Comparison of ENCODE assay signal across 37 cellular contexts in the genomic region with DNA sequence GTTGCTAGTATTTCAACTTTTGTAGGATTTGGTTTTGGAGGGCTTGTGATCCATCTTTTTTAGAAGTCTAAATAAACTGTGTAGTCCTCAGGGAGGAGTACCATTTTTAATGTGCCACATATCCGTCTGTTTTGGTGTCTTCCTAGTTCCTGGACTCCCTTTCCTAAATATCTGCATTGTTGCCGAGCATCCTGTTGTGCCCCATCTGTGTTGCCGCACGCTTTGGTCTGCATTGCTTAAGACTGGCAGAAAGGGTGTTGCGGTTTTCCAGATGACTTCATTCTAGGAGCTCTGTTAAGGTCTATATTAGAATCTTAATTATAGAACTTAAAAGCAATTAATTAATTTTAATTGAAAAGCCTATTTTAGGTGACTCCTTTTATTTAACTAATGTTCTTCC.
"Had no signal": no experiment of that assay in that cellular context is flagged by ENCODE, and none has a peak within 500 bp of the region (broad histone marks: within the 10 kb centered on the region; RNA-seq: fewer than 3 reads in every experiment).

No MANE protein-coding gene starts in this region.

- H3K4me3 Mint-ChIP-seq: activated CD4-positive, alpha-beta memory T cell treated with anti-CD3 and anti-CD28 coated beads, Interleukin-2, amount 10 ng/mL, durations not matched to agents 7 days and 5 days; activated CD4-positive, alpha-beta T cell treated with anti-CD3 and anti-CD28 coated beads, Interleukin-2, amount 10 ng/mL, durations not matched to agents 7 days and 5 days; activated T-cell treated with anti-CD3 and anti-CD28 coated beads, Interleukin-2, amount 50 U/mL, for 24 hours; activated T-helper 17 cell treated with anti-CD3 and anti-CD28 coated beads, Interleukin-2, amount 50 U/mL, for 72 hours; immature natural killer cell; neural crest cell; stimulated activated naive B cell treated with anti-CD40 and anti-IgM and Interleukin-4, amounts not matched to agents 10 μg/mL and 1 μg/mL and 100 μg/mL, for 72 hours; T-helper 1 cell treated with Interleukin-12 subunit alpha and Interleukin-12 subunit beta and Interleukin-4 antibody, amounts not matched to agents 30 μg/mL and 1 μg/mL, for 36 hours had no signal

- H3K9me3 ChIP-seq: body of pancreas, heart left ventricle, right atrium auricular region, stomach, thyroid gland, upper lobe of left lung, vagina had no signal

- H3K27me3 ChIP-seq: adrenal gland, body of pancreas, dorsolateral prefrontal cortex, heart left ventricle, right atrium auricular region, stomach, thyroid gland, upper lobe of left lung, vagina had no signal

- ATAC-seq: activated CD4-positive, CD25-positive, alpha-beta regulatory T cell treated with anti-CD3 and anti-CD28 coated beads, Interleukin-2, amount 50 U/mL, for 24 hours; activated T-helper 17 cell treated with anti-CD3 and anti-CD28 coated beads, Interleukin-2, amount 50 U/mL, for 72 hours; body of pancreas; effector memory CD8-positive, alpha-beta T cell; heart left ventricle; left colon; naive thymus-derived CD4-positive, alpha-beta T cell; stimulated activated naive B cell treated with anti-CD40 and anti-IgM and Interleukin-4, amounts not matched to agents 10 μg/mL and 1 μg/mL and 100 μg/mL, for 72 hours had no signal

- H3K27ac ChIP-seq: adrenal gland, coronary artery, dorsolateral prefrontal cortex, heart left ventricle, right atrium auricular region, stomach, thyroid gland, upper lobe of left lung, vagina, WERI-Rb-1 had no signal

- H3K4me1 ChIP-seq: thyroid gland had no signal

- DNase-seq: activated CD4-positive, alpha-beta memory T cell treated with anti-CD3 and anti-CD28 coated beads, Interleukin-2, amount 10 ng/mL, durations not matched to agents 7 days and 5 days; activated CD4-positive, alpha-beta T cell treated with anti-CD3 and anti-CD28 coated beads, Interleukin-2, amount 10 ng/mL, durations not matched to agents 7 days and 5 days; activated CD8-positive, alpha-beta memory T cell treated with anti-CD3 and anti-CD28 coated beads, Interleukin-2, amount 50 U/mL, for 48 hours; activated gamma-delta T cell treated with Interleukin-2 at 50 U/mL for 16 hours; activated T-cell treated with anti-CD3 and anti-CD28 coated beads, Interleukin-2, amount 50 U/mL, for 24 hours; adrenal gland; aorta; body of pancreas; effector memory CD8-positive, alpha-beta T cell; foreskin fibroblast; heart left ventricle; hypothalamus; immature natural killer cell; kidney; left colon; mammary epithelial cell; midbrain; naive thymus-derived CD4-positive, alpha-beta T cell; occipital lobe; stimulated activated CD4-positive, alpha-beta T cell treated with anti-CD3 and anti-CD28 coated beads, Interleukin-1b, Interleukin-23, amount 100 ng/mL, for 48 hours; stimulated activated CD4-positive, alpha-beta T cell treated with anti-CD3 and anti-CD28 coated beads, Interleukin-4, amount 100 ng/mL, for 4 hours; stimulated activated naive B cell treated with anti-CD40 and anti-IgM and Interleukin-4, amounts not matched to agents 10 μg/mL and 1 μg/mL and 100 μg/mL, for 72 hours; stomach; T1000; thyroid gland; upper lobe of left lung; WERI-Rb-1 had no signal

- H3K9me3 Mint-ChIP-seq: activated CD4-positive, alpha-beta memory T cell treated with anti-CD3 and anti-CD28 coated beads, Interleukin-2, amount 10 ng/mL, durations not matched to agents 7 days and 5 days; activated CD4-positive, alpha-beta T cell treated with anti-CD3 and anti-CD28 coated beads, Interleukin-2, amount 10 ng/mL, durations not matched to agents 7 days and 5 days; activated naive CD4-positive, alpha-beta T cell treated with anti-CD3 and anti-CD28 coated beads, Interleukin-2, amount 50 U/mL, for 72 hours; activated T-cell treated with anti-CD3 and anti-CD28 coated beads, Interleukin-2, amount 50 U/mL, for 24 hours; activated T-helper 17 cell treated with anti-CD3 and anti-CD28 coated beads, Interleukin-2, amount 50 U/mL, for 72 hours; effector memory CD8-positive, alpha-beta T cell; immature natural killer cell; naive thymus-derived CD4-positive, alpha-beta T cell; stimulated activated naive B cell treated with anti-CD40 and anti-IgM and Interleukin-4, amounts not matched to agents 10 μg/mL and 1 μg/mL and 100 μg/mL, for 72 hours had no signal

- H3K27me3 Mint-ChIP-seq: activated CD4-positive, alpha-beta memory T cell treated with anti-CD3 and anti-CD28 coated beads, Interleukin-2, amount 10 ng/mL, durations not matched to agents 7 days and 5 days; activated CD4-positive, alpha-beta T cell treated with anti-CD3 and anti-CD28 coated beads, Interleukin-2, amount 10 ng/mL, durations not matched to agents 7 days and 5 days; activated T-cell treated with anti-CD3 and anti-CD28 coated beads, Interleukin-2, amount 50 U/mL, for 24 hours; activated T-helper 17 cell treated with anti-CD3 and anti-CD28 coated beads, Interleukin-2, amount 50 U/mL, for 72 hours; effector memory CD8-positive, alpha-beta T cell; naive thymus-derived CD4-positive, alpha-beta T cell; stimulated activated naive B cell treated with anti-CD40 and anti-IgM and Interleukin-4, amounts not matched to agents 10 μg/mL and 1 μg/mL and 100 μg/mL, for 72 hours had no signal

- H3K4me3 ChIP-seq: adrenal gland, body of pancreas, coronary artery, dorsolateral prefrontal cortex, heart left ventricle, right atrium auricular region, smooth muscle cell, stomach, thyroid gland, upper lobe of left lung, vagina had no signal

- H3K36me3 ChIP-seq: adrenal gland, right atrium auricular region, thyroid gland, upper lobe of left lung, vagina had no signal

- H3K4me2 ChIP-seq: smooth muscle cell had no signal

- H3K27ac Mint-ChIP-seq: activated CD4-positive, alpha-beta memory T cell treated with anti-CD3 and anti-CD28 coated beads, Interleukin-2, amount 10 ng/mL, durations not matched to agents 7 days and 5 days; activated CD4-positive, alpha-beta T cell treated with anti-CD3 and anti-CD28 coated beads, Interleukin-2, amount 10 ng/mL, durations not matched to agents 7 days and 5 days; activated naive CD4-positive, alpha-beta T cell treated with anti-CD3 and anti-CD28 coated beads, Interleukin-2, amount 50 U/mL, for 72 hours; stimulated activated naive B cell treated with anti-CD40 and anti-IgM and Interleukin-4, amounts not matched to agents 10 μg/mL and 1 μg/mL and 100 μg/mL, for 72 hours; T-helper 1 cell treated with Interleukin-12 subunit alpha and Interleukin-12 subunit beta and Interleukin-4 antibody, amounts not matched to agents 30 μg/mL and 1 μg/mL, for 36 hours had no signal
